ENCODE assay signal across 8 cellular contexts in genomic region chr13:95404141-95404882, GRCh38.
DNase-seq lines count a peak whose midpoint lies in the region; ATAC-seq and TF ChIP-seq lines count a peak whose summit lies in the region.

No MANE protein-coding gene starts in this region.

- H3K9me3 ChIP-seq in duodenal mucosa (ENCODE audit: control insufficient read depth in 1 of 2, low read length in 2 of 2): no peaks in the 10 kb centered on the region
- H3K9me3 ChIP-seq in right lobe of liver: no peaks in the 10 kb centered on the region

- no peak overlapping the region for H3K27ac ChIP-seq in duodenal mucosa (ENCODE audit: low read depth, low read length)
- H3K27ac ChIP-seq in right lobe of liver: no peak overlapping the region

- H3K4me3 ChIP-seq in BJ (ENCODE audit: low read depth, low read length): peak overlapping the region; percentile 32
- peak overlapping the region; percentile 53 to 58 for H3K4me3 ChIP-seq in duodenal mucosa (ENCODE audit: low read depth in 1 of 2, low read length in 2 of 2)
- peak overlapping the region in 1 of 3 donors; percentile 26 for H3K4me3 ChIP-seq in right lobe of liver

- ATAC-seq in GM19043 (IDR thresholded peaks at IDR 0.05; ENCODE audit: low read depth, unreplicated experiment) (peak; percentile 85), HG03354 (IDR thresholded peaks at IDR 0.05; ENCODE audit: poor library complexity, severe bottlenecking, unreplicated experiment) (peak; percentile 90), right lobe of liver (peak; percentile 96 to 99 (median 98))

- TF ChIP-seq CTCF in BJ (IDR thresholded peaks at IDR 0.05; ENCODE audit: insufficient read depth, low read depth, low read length): peak; percentile 89
- TF ChIP-seq CTCF in right lobe of liver (IDR thresholded peaks at IDR 0.05): peak; percentile 92 to 95 (median 94)

- DNase-seq in BJ (ENCODE audit: low read depth) (peak; percentile 7), NCI-H524 treated with DMSO at 0.1 percent for 48 hours (lab: John Stamatoyannopoulos, UW) (peak; percentile 63), right lobe of liver (peak; percentile 82 to 86 (median 85))
- peak; percentile 79 to 84 for DNase-seq in activated CD4-positive, alpha-beta T cell treated with anti-CD3 and anti-CD28 coated beads, Interleukin-2, amount 50 U/mL, for 48 hours
- peak; percentile 75 for DNase-seq in stimulated activated CD4-positive, alpha-beta T cell treated with anti-CD3 and anti-CD28 coated beads, Interleukin-4, amount 100 ng/mL, for 1 hour

- 10% methylated on average over 24 of the region's 24 CpGs for WGBS in right lobe of liver (ENCODE audit: insufficient coverage, low coverage, low lambda C conversion rate, missing lambda C conversion rate)

- intact Hi-C loops in right lobe of liver (cut with DNase I): loop anchor here (5.0 kb wide), 1 partner anchor 212 kb away; no protein-coding TSS in a partner anchor

- H3K27me3 ChIP-seq in BJ (ENCODE audit: control insufficient read depth, insufficient read depth, low read length) (no peaks in the 10 kb centered on the region), duodenal mucosa (ENCODE audit: control insufficient read depth in 1 of 2, insufficient read depth in 2 of 2, low read length in 2 of 2) (no peaks in the 10 kb centered on the region), right lobe of liver (no peaks in the 10 kb centered on the region)

- peak overlapping the region in 1 of 2 donors; percentile 9 for H3K9ac ChIP-seq in duodenal mucosa (ENCODE audit: low read depth in 1 of 2, low read length in 2 of 2)

- no peak for TF ChIP-seq POLR2A in right lobe of liver (IDR thresholded peaks at IDR 0.05)

- POLR2A ChIA-PET in BJ (lab: Charles Lee): no interaction called here

- CTCF ChIA-PET in BJ (lab: Yijun Ruan, JAX): interaction anchor here (0.6 to 22.0 kb wide), 48 partner anchors 9 to 970 kb away, joined by 3 to 323 read pairs (median 4); no protein-coding TSS in a partner anchor

- no peaks in the 10 kb centered on the region for H3K36me3 ChIP-seq in BJ (ENCODE audit: control insufficient read depth, insufficient read depth, low read length)
- no peaks in the 10 kb centered on the region for H3K36me3 ChIP-seq in duodenal mucosa (ENCODE audit: control insufficient read depth in 1 of 2, insufficient read depth in 2 of 2, low read length in 2 of 2)
- no peaks in the 10 kb centered on the region for H3K36me3 ChIP-seq in right lobe of liver

- H3K4me1 ChIP-seq in duodenal mucosa (ENCODE audit: control insufficient read depth in 1 of 2, insufficient read depth in 2 of 2, low read length in 2 of 2): peaks cover 4 to 6% of the 10 kb centered on the region in 2 donors
- peaks cover 0 to 5% (median 0%) of the 10 kb centered on the region in 4 donors for H3K4me1 ChIP-seq in right lobe of liver

Comparison
In these comparisons a context has a peak if more than half of its experiments do, and no peak if none do; other contexts are left out.
1. DNase-seq: peak in every context shown above with its lines; median percentile 85 in right lobe of liver; 82 in activated CD4-positive, alpha-beta T cell treated with anti-CD3 and anti-CD28 coated beads, Interleukin-2, amount 50 U/mL, for 48 hours; 75 in stimulated activated CD4-positive, alpha-beta T cell treated with anti-CD3 and anti-CD28 coated beads, Interleukin-4, amount 100 ng/mL, for 1 hour; 63 in NCI-H524 treated with DMSO at 0.1 percent for 48 hours; 7 in BJ.